In genomic region chr4:175810360-175810759, GRCh38 we compare ENCODE assay signal across 18 cellular contexts. TPM values are rescaled to one million over a fixed set of nuclear protein-coding genes. Genes with fewer than 3 reads are reported as not detected.
"Had no signal": no experiment of that assay in that cellular context is flagged by ENCODE, and none has a peak within 500 bp of the region (broad histone marks: within the 10 kb centered on the region; RNA-seq: fewer than 3 reads in every experiment).

No MANE protein-coding gene starts in this region.

- H3K27ac ChIP-seq: coronary artery, heart right ventricle, ovary, right atrium auricular region, sigmoid colon, skin epidermis had no signal

- H3K9me3 ChIP-seq: heart right ventricle, ovary, right atrium auricular region, sigmoid colon had no signal

- H3K36me3 ChIP-seq: heart right ventricle, ovary, right atrium auricular region, sigmoid colon had no signal

- H3K4me3 ChIP-seq: coronary artery, heart right ventricle, ovary, right atrium auricular region, sigmoid colon, skin epidermis had no signal

- ATAC-seq: esophagus mucosa; heart right ventricle; naive thymus-derived CD4-positive, alpha-beta T cell; stimulated activated naive B cell treated with anti-CD40 and anti-IgM and Interleukin-4, amounts not matched to agents 10 μg/mL and 1 μg/mL and 100 μg/mL, for 72 hours; stimulated activated naive CD8-positive, alpha-beta T cell treated with anti-CD3 and anti-CD28 coated beads, Interleukin-15, amount 100 ng/mL, for 72 hours had no signal

- DNase-seq: effector CD8-positive, alpha-beta T cell; heart right ventricle; kidney glomerular epithelial cell; mesendoderm; naive thymus-derived CD4-positive, alpha-beta T cell; nephron progenitor cell; ovary; sigmoid colon; stimulated activated CD4-positive, alpha-beta T cell treated with anti-CD3 and anti-CD28 coated beads, Interleukin-2, amount 100 ng/mL, for 24 hours; stimulated activated CD4-positive, alpha-beta T cell treated with anti-CD3 and anti-CD28 coated beads, Interleukin-4, amount 100 ng/mL, for 4 hours; stimulated activated naive B cell treated with anti-CD40 and anti-IgM and Interleukin-4, amounts not matched to agents 10 μg/mL and 1 μg/mL and 100 μg/mL, for 72 hours; stimulated activated naive CD8-positive, alpha-beta T cell treated with anti-CD3 and anti-CD28 coated beads, Interleukin-15, amount 100 ng/mL, for 72 hours; trophoblast cell had no signal

- H3K27me3 ChIP-seq: ovary, right atrium auricular region, sigmoid colon had no signal

RNA-seq across cellular contexts. Expression of gene GPM6A, which starts 1.7 kb away (rescaled TPM):
- total RNA-seq: naive thymus-derived CD4-positive, alpha-beta T cell had no signal
- polyA plus RNA-seq: fibroblast of lung; naive thymus-derived CD4-positive, alpha-beta T cell had no signal
